In genomic region chr2:106193977-106194778, GRCh38 we compare ENCODE assay signal across 8 cellular contexts. TPM values are rescaled to one million over a fixed set of nuclear protein-coding genes. Genes with fewer than 3 reads are reported as not detected.
DNase-seq lines count a peak whose midpoint lies in the region; ATAC-seq and TF ChIP-seq lines count a peak whose summit lies in the region.

Gene UXS1, minus strand, starts transcription at chr2:106194301. Its CDS starts 60 bp downstream, at chr2:106194241.

- peak within 1 kb of the TSS; percentile 87 for H3K9ac ChIP-seq in DND-41 (ENCODE audit: low read depth, low read length)
- H3K9ac ChIP-seq in fibroblast of lung (ENCODE audit: insufficient read depth, low read length) = peak within 1 kb of the TSS; percentile 72

- peaks cover 32% of the 10 kb centered on the region for H3K4me1 Mint-ChIP-seq in GM23338
- peaks cover 29% of the 10 kb centered on the region for H3K4me1 Mint-ChIP-seq in activated T-helper 17 cell treated with anti-CD3 and anti-CD28 coated beads, Interleukin-2, amount 50 U/mL, for 72 hours
- peaks cover 32 to 53% (median 46%) of the 10 kb centered on the region in 4 donors for H3K4me1 Mint-ChIP-seq in naive thymus-derived CD8-positive, alpha-beta T cell

- peaks cover 50% of the 10 kb centered on the region for H3K79me2 ChIP-seq in DND-41 (ENCODE audit: insufficient read depth, low read length)
- H3K79me2 ChIP-seq in GM23338 (replicated peaks; ENCODE audit: insufficient read depth) = peaks cover 45% of the 10 kb centered on the region
- peaks cover 14% of the 10 kb centered on the region for H3K79me2 ChIP-seq in fibroblast of lung (ENCODE audit: control insufficient read depth, insufficient read depth, low read length)

- H3K9me2 ChIP-seq in GM23338 (ENCODE audit: insufficient read depth) = no peaks in the 10 kb centered on the region

- DNase-seq in DND-41 (peak; percentile 99), GM23338 (ENCODE audit: low spot score) (peak; percentile 98), LHCN-M2 (ENCODE audit: low read depth) (peak; percentile 95), RPMI8226 (peak; percentile 98), fibroblast of lung (ENCODE audit: low read depth in 2 of 2) (peak; percentile 94 to 97)
- peak; percentile 94 to 99 (median 98) for DNase-seq in naive thymus-derived CD8-positive, alpha-beta T cell
- DNase-seq in stimulated activated naive CD4-positive, alpha-beta T cell (lab: John Stamatoyannopoulos, UW) = peak; percentile 95 to 98 (median 96)

- H3K4me2 ChIP-seq in DND-41 (ENCODE audit: insufficient read depth, low read length) = peak within 1 kb of the TSS; percentile 88
- H3K4me2 ChIP-seq in GM23338 = peak within 1 kb of the TSS; percentile 99
- H3K4me2 ChIP-seq in fibroblast of lung (ENCODE audit: extremely low read depth, insufficient read depth, low read length) = peak within 1 kb of the TSS; percentile 78

- POLR2A ChIA-PET in naive thymus-derived CD8-positive, alpha-beta T cell (lab: Charles Lee) = interaction anchor here (1.0 to 2.4 kb wide), 8 partner anchors 20 to 134 kb away, joined by 3 to 71 read pairs (median 6); no protein-coding TSS in a partner anchor

- H2AFZ ChIP-seq in DND-41 (ENCODE audit: low read depth, low read length) = peak within 1 kb of the TSS; percentile 95
- H2AFZ ChIP-seq in GM23338 = peak within 1 kb of the TSS; percentile 80
- peak within 1 kb of the TSS; percentile 89 for H2AFZ ChIP-seq in fibroblast of lung (ENCODE audit: low read length)

- H3K9me3 ChIP-seq in DND-41 (ENCODE audit: insufficient read depth, low read length, severe bottlenecking) (no peaks in the 10 kb centered on the region), fibroblast of lung (ENCODE audit: control insufficient read depth, insufficient read depth, low read depth, low read length) (no peaks in the 10 kb centered on the region)

- TF ChIP-seq CTCF in DND-41 (IDR thresholded peaks at IDR 0.05; ENCODE audit: borderline replicate concordance, extremely low read depth, low read length, poor library complexity, severe bottlenecking) (peak; percentile 18), GM23338 (conservative IDR thresholded peaks at IDR 0.05; ENCODE audit: low read depth in 2 of 2) (no peak), fibroblast of lung (conservative IDR thresholded peaks at IDR 0.05 in 1 of 2, IDR thresholded peaks at IDR 0.05 in 1 of 2; ENCODE audit: low read depth in 1 of 2, low read length in 2 of 2) (no peak)

- H3K27ac ChIP-seq in DND-41 (ENCODE audit: low read length) (peak within 1 kb of the TSS; percentile 86), GM23338 (ENCODE audit: low read depth) (peak within 1 kb of the TSS; percentile 86), fibroblast of lung (ENCODE audit: insufficient read depth, low read length) (peak within 1 kb of the TSS; percentile 57)

- H3K27ac Mint-ChIP-seq in GM23338 = peak within 1 kb of the TSS; percentile 84
- H3K27ac Mint-ChIP-seq in activated T-helper 17 cell treated with anti-CD3 and anti-CD28 coated beads, Interleukin-2, amount 50 U/mL, for 72 hours = peak within 1 kb of the TSS; percentile 89
- H3K27ac Mint-ChIP-seq in naive thymus-derived CD8-positive, alpha-beta T cell = peak within 1 kb of the TSS; percentile 92 to 97 (median 96)

- ATAC-seq in DND-41 (ENCODE audit: insufficient read depth, low read depth) (peak; percentile 77), GM23338 (peak; percentile 68)
- peak; percentile 73 for ATAC-seq in activated T-helper 17 cell treated with anti-CD3 and anti-CD28 coated beads, Interleukin-2, amount 50 U/mL, for 72 hours (replicated peaks)
- ATAC-seq in naive thymus-derived CD8-positive, alpha-beta T cell = peak; percentile 79

- H3K4me1 ChIP-seq in DND-41 (ENCODE audit: insufficient read depth, low read length) (peaks cover 47% of the 10 kb centered on the region), GM23338 (ENCODE audit: insufficient read depth) (peaks cover 39% of the 10 kb centered on the region), fibroblast of lung (ENCODE audit: control insufficient read depth, extremely low read depth, insufficient read depth, low read length) (peaks cover 7% of the 10 kb centered on the region)

- H3K36me3 ChIP-seq in DND-41 (ENCODE audit: insufficient read depth, low read length) = peaks cover 19% of the 10 kb centered on the region
- no peaks in the 10 kb centered on the region; the same call in 1 of the 2 replicates for H3K36me3 ChIP-seq in GM23338 (ENCODE audit: insufficient read depth)
- H3K36me3 ChIP-seq in fibroblast of lung (ENCODE audit: control insufficient read depth, insufficient read depth, low read length) = no peaks in the 10 kb centered on the region

- peaks cover 8% of the 10 kb centered on the region for H3K27me3 Mint-ChIP-seq in GM23338 (ENCODE audit: insufficient read depth, low read depth, poor library complexity)
- no peaks in the 10 kb centered on the region for H3K27me3 Mint-ChIP-seq in activated T-helper 17 cell treated with anti-CD3 and anti-CD28 coated beads, Interleukin-2, amount 50 U/mL, for 72 hours
- H3K27me3 Mint-ChIP-seq in naive thymus-derived CD8-positive, alpha-beta T cell = no peaks in the 10 kb centered on the region

- no peaks in the 10 kb centered on the region for H3F3A ChIP-seq in GM23338 (replicated peaks; ENCODE audit: low read depth)

- H3K9me3 Mint-ChIP-seq in GM23338 = no peaks in the 10 kb centered on the region
- H3K9me3 Mint-ChIP-seq in activated T-helper 17 cell treated with anti-CD3 and anti-CD28 coated beads, Interleukin-2, amount 50 U/mL, for 72 hours = no peaks in the 10 kb centered on the region
- H3K9me3 Mint-ChIP-seq in naive thymus-derived CD8-positive, alpha-beta T cell = no peaks in the 10 kb centered on the region

- peaks cover 6% of the 10 kb centered on the region; the same call in 1 of the 3 replicates for H3K36me3 Mint-ChIP-seq in GM23338 (ENCODE audit: low read depth)
- H3K36me3 Mint-ChIP-seq in activated T-helper 17 cell treated with anti-CD3 and anti-CD28 coated beads, Interleukin-2, amount 50 U/mL, for 72 hours (ENCODE audit: low read depth) = peaks cover 28% of the 10 kb centered on the region
- H3K36me3 Mint-ChIP-seq in naive thymus-derived CD8-positive, alpha-beta T cell = peaks cover 0 to 14% (median 0%) of the 10 kb centered on the region in 3 donors

- H3K4me3 ChIP-seq in DND-41 (ENCODE audit: low read depth in 1 of 2, low read length in 2 of 2) = peak within 1 kb of the TSS; percentile 93 to 95
- peak within 1 kb of the TSS; percentile 89 for H3K4me3 ChIP-seq in GM23338
- H3K4me3 ChIP-seq in fibroblast of lung (replicated peaks in 1 of 4; ENCODE audit: control extremely low read depth in 1 of 4, insufficient read depth in 1 of 4, low read depth in 3 of 4, low read length in 4 of 4) = peak within 1 kb of the TSS; percentile 80 to 94 (median 82)

- no peaks in the 10 kb centered on the region for H3K27me3 ChIP-seq in DND-41 (ENCODE audit: insufficient read depth, low read length, poor library complexity)
- no peaks in the 10 kb centered on the region for H3K27me3 ChIP-seq in GM23338 (ENCODE audit: insufficient read depth)
- H3K27me3 ChIP-seq in fibroblast of lung (ENCODE audit: control insufficient read depth, insufficient read depth, low read length) = no peaks in the 10 kb centered on the region

- peaks cover 35% of the 10 kb centered on the region for H4K20me1 ChIP-seq in DND-41 (ENCODE audit: insufficient read depth, low read length)
- peaks cover 15% of the 10 kb centered on the region for H4K20me1 ChIP-seq in GM23338 (replicated peaks; ENCODE audit: insufficient read depth)
- H4K20me1 ChIP-seq in fibroblast of lung (ENCODE audit: control insufficient read depth, extremely low read depth, insufficient read depth, low read length) = no peaks in the 10 kb centered on the region

- peak within 1 kb of the TSS; percentile 76 for H3K4me3 Mint-ChIP-seq in GM23338
- H3K4me3 Mint-ChIP-seq in activated T-helper 17 cell treated with anti-CD3 and anti-CD28 coated beads, Interleukin-2, amount 50 U/mL, for 72 hours = peak within 1 kb of the TSS; percentile 82
- peak within 1 kb of the TSS; percentile 85 to 97 (median 96) for H3K4me3 Mint-ChIP-seq in naive thymus-derived CD8-positive, alpha-beta T cell

TF ChIP-seq in GM23338, 12 proteins besides CTCF, POLR2A, EP300 and RAD21:
- TF ChIP-seq POLR2AphosphoS5 (IDR thresholded peaks at IDR 0.05; ENCODE audit: low read depth) (peak; percentile 88), STAT1 (IDR thresholded peaks at IDR 0.05; ENCODE audit: unreplicated experiment) (no peak), NANOG (IDR thresholded peaks at IDR 0.05; ENCODE audit: borderline replicate concordance) (no peak), EZH2 (IDR thresholded peaks at IDR 0.05; ENCODE audit: low read depth, unreplicated experiment) (no peak)

RNA-seq across cellular contexts. Expression of gene UXS1, which starts in this region (rescaled TPM):
- total RNA-seq in GM23338 (2014; rRNA removed; shearing (Covaris generic)) = 50.2 and 131 TPM in 2 replicates
- polyA plus RNA-seq in GM23338 (2016; fragmentation: Nextera tagmentation; extraction: Ambion mirVana) (38.4 and 48.7 TPM in 2 replicates), fibroblast of lung (50.7 and 59.8 TPM in 2 replicates)
- total RNA-seq in LHCN-M2 (2014; rRNA removed) (52.5 and 66.0 TPM in 2 replicates), fibroblast of lung (18.5 and 23.1 TPM in 2 replicates)
- polyA plus RNA-seq in LHCN-M2 (2012) = 45.0 TPM
- 100 to 1,000 TPM in 1 of 2 donors, 10 to 100 TPM in 1; 62.0 to 105 TPM for total RNA-seq in activated T-helper 17 cell treated with anti-CD3 and anti-CD28 coated beads, Interleukin-2, amount 50 U/mL, for 72 hours
- 41.5 and 51.1 TPM in 2 replicates for polyA plus RNA-seq in fibroblast of lung (2012)
- 39.5 and 122 TPM in 2 replicates for polyA minus RNA-seq in fibroblast of lung (ENCODE audit: low replicate concordance)
- 100 to 1,000 TPM; 186 to 187 TPM for total RNA-seq in naive thymus-derived CD8-positive, alpha-beta T cell
- 100 to 1,000 TPM in 1 of 3 donors, 10 to 100 TPM in 2; 56.4 to 108 (median 74.9) TPM for polyA plus RNA-seq in naive thymus-derived CD8-positive, alpha-beta T cell

Comparison
In these comparisons a context has a peak if more than half of its experiments do, and no peak if none do; other contexts are left out.
1. Peak in every context shown above with its lines: DNase-seq, ATAC-seq, H3K4me3 ChIP-seq and H3K27ac ChIP-seq.